Comparison of ENCODE assay signal across 28 cellular contexts in the genomic region with DNA sequence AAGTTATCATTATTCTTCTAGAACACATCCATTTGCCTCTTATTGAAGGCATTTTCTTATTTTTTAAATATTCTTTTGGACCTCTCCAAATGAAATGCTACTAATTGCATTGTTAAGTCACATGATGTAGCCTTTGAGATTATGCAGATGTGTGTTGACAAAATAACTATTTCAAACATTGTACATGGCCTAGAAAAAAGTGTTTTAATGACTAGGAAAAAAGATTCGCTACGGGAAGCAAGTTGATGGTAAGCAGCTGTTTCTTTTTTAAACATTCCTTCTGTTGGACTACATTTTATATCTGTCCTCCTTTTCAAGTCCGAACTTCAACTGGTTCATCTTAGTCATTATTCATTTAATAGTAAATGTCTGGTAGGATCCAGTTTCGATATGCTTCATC. TPM values are rescaled to one million over a fixed set of nuclear protein-coding genes. Genes with fewer than 3 reads are reported as not detected.
DNase-seq lines count a peak whose midpoint lies in the region; ATAC-seq, FAIRE-seq and TF ChIP-seq lines count a peak whose summit lies in the region.
"Had no signal": no experiment of that assay in that cellular context is flagged by ENCODE, and none has a peak within 500 bp of the region (broad histone marks: within the 10 kb centered on the region; RNA-seq: fewer than 3 reads in every experiment).

No MANE protein-coding gene starts in this region.

- H3K27ac ChIP-seq in muscle layer of colon (ENCODE audit: low read depth, low read length): peak overlapping the region; percentile 48
- H3K27ac ChIP-seq in smooth muscle cell (ENCODE audit: low read depth): peak overlapping the region; percentile 10
- H3K27ac ChIP-seq in effector memory CD4-positive, alpha-beta T cell (ENCODE audit: insufficient read depth, low read length, poor library complexity, severe bottlenecking): no peak overlapping the region
- H3K27ac ChIP-seq: SJSA1 had no signal

- H4K20me1 ChIP-seq in smooth muscle cell (ENCODE audit: low read depth): no peaks in the 10 kb centered on the region

- H3K9me3 ChIP-seq in muscle layer of colon (ENCODE audit: low read length): no peaks in the 10 kb centered on the region
- H3K9me3 ChIP-seq in smooth muscle cell (replicated peaks; ENCODE audit: low read depth): no peaks in the 10 kb centered on the region
- no peaks in the 10 kb centered on the region for H3K9me3 ChIP-seq in effector memory CD4-positive, alpha-beta T cell (ENCODE audit: control insufficient read depth, low read length)
- H3K9me3 ChIP-seq: BE2C, SJSA1 had no signal

- peak; percentile 11 for FAIRE-seq in GM19239 (lab: Jason Lieb, UNC)
- FAIRE-seq: GM12878, HTR-8/SVneo had no signal

- peaks cover 25% of the 10 kb centered on the region for H3K4me1 ChIP-seq in muscle layer of colon (ENCODE audit: insufficient read depth, low read length)
- H3K4me1 ChIP-seq in smooth muscle cell (ENCODE audit: low read depth): no peaks in the 10 kb centered on the region
- no peaks in the 10 kb centered on the region for H3K4me1 ChIP-seq in effector memory CD4-positive, alpha-beta T cell (ENCODE audit: control insufficient read depth, insufficient read depth, low read length, poor library complexity, severe bottlenecking)
- H3K4me1 ChIP-seq: BE2C had no signal

- no peaks in the 10 kb centered on the region for H3K27me3 ChIP-seq in muscle layer of colon (ENCODE audit: control insufficient read depth in 1 of 2, insufficient read depth in 2 of 2, low read length in 2 of 2)
- H3K27me3 ChIP-seq in smooth muscle cell (ENCODE audit: low read depth): no peaks in the 10 kb centered on the region
- H3K27me3 ChIP-seq in effector memory CD4-positive, alpha-beta T cell (replicated peaks; ENCODE audit: control insufficient read depth, insufficient read depth, low read length, poor library complexity, severe bottlenecking): no peaks in the 10 kb centered on the region
- H3K27me3 ChIP-seq: BE2C, SJSA1 had no signal

- no peaks in the 10 kb centered on the region for H3K79me2 ChIP-seq in smooth muscle cell (ENCODE audit: low read depth)

- no peak for ATAC-seq in GM21526 (IDR thresholded peaks at IDR 0.05; ENCODE audit: low FRiP score, unreplicated experiment)
- ATAC-seq: GM12878 had no signal

- WGBS in smooth muscle cell (ENCODE audit: low lambda C conversion rate): 65% methylated on average over 4 of the region's 4 CpGs

- H3F3A ChIP-seq in smooth muscle cell (ENCODE audit: low read depth): peaks cover 19% of the 10 kb centered on the region

- H3K4me3 ChIP-seq in muscle layer of colon (ENCODE audit: low read depth in 1 of 2, low read length in 2 of 2) (no peak overlapping the region), smooth muscle cell (no peak overlapping the region)
- no peak overlapping the region for H3K4me3 ChIP-seq in effector memory CD4-positive, alpha-beta T cell (ENCODE audit: insufficient read depth, low read depth, low read length, poor library complexity, severe bottlenecking)
- H3K4me3 ChIP-seq: GM12878, SJSA1 had no signal

- peak overlapping the region; percentile 56 for H2AFZ ChIP-seq in smooth muscle cell (ENCODE audit: low read depth)

- DNase-seq in GM19239 (ENCODE audit: insufficient read length, low spot score): no peak
- DNase-seq in epidermal melanocyte (ENCODE audit: insufficient read length, low spot score): peak; percentile 19
- no peak for DNase-seq in smooth muscle cell (lab: John Stamatoyannopoulos, UW; ENCODE audit: unreplicated experiment)
- DNase-seq in SKM-1 (lab: John Stamatoyannopoulos, UW; ENCODE audit: unreplicated experiment): no peak
- no peak for DNase-seq in effector memory CD4-positive, alpha-beta T cell
- DNase-seq in NCI-H2107 (lab: John Stamatoyannopoulos, UW): no peak
- DNase-seq: 8988T; ACHN; BE2C; CD8-positive, alpha-beta memory T cell; DMS 273 treated with DMSO at 0.1 percent for 48 hours; DMS79; EL; GDM1; KG1; MM.1S; NCI-H2029 treated with DMSO at 0.1 percent for 48 hours; NCI-H2171; NCI-H226; NCI-H510A; NCI-H69; Right ventricle myocardium superior; RPMI8226 had no signal

- H3K9ac ChIP-seq in muscle layer of colon (ENCODE audit: low read length) (no peak overlapping the region), smooth muscle cell (ENCODE audit: low read depth) (no peak overlapping the region)

- H3K36me3 ChIP-seq in muscle layer of colon (ENCODE audit: insufficient read depth, low read length): no peaks in the 10 kb centered on the region
- no peaks in the 10 kb centered on the region for H3K36me3 ChIP-seq in smooth muscle cell (ENCODE audit: low read depth)
- no peaks in the 10 kb centered on the region for H3K36me3 ChIP-seq in effector memory CD4-positive, alpha-beta T cell (ENCODE audit: control insufficient read depth, insufficient read depth, low read length)
- H3K36me3 ChIP-seq: BE2C, SJSA1 had no signal

- H3K4me2 ChIP-seq in smooth muscle cell: peak overlapping the region; percentile 16

- TF ChIP-seq CTCF in smooth muscle cell (IDR thresholded peaks at IDR 0.05; ENCODE audit: borderline replicate concordance, insufficient read depth, poor library complexity, severe bottlenecking): no peak

RNA-seq across cellular contexts. Expression of a gene that starts 34.3 kb away (rescaled TPM):
- total RNA-seq in smooth muscle cell: 269 and 295 TPM in 2 replicates
- polyA plus RNA-seq in smooth muscle cell: 138 and 172 TPM in 2 replicates
- total RNA-seq: CD8-positive, alpha-beta memory T cell; SJSA1 had no signal
- polyA plus RNA-seq: CD8-positive, alpha-beta memory T cell had no signal
